8 cellular contexts compared by ENCODE assay signal in the genomic region with DNA sequence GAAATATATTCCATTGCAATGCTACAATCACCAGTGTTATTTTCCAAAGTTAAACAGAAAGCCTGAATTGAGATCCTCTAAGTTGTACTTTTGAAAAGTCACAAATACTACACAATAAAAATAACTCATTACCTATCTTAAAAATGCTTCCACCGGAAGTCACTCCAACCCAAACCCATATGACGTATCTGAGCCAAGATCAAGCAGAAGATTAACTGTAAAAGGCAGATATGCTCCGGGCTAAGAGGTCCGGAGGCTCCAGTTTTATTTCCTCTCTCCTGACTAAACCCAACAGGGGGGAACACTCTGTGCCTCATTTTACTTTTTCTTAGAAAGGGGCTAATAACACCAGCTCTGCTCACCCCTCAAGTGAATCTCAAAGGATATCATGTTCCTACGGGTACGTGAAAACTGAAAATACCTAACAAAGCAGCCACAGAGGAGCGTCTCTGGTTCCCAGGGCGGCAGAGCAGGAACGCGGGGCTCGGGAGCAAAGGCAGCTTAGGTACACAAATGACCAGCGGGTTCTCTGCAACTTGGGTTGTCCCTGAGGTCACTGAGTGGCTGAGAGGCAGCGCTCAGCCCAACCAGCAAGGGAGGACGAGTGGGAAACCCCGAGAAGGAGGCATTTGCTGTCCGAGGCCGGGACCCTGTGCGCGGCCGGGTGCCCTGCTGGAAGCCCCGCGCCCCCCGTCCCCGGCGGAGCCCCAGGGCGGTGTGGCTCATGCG. TPM values are rescaled to one million over a fixed set of nuclear protein-coding genes. Genes with fewer than 3 reads are reported as not detected.
DNase-seq lines count a peak whose midpoint lies in the region; ATAC-seq, FAIRE-seq and TF ChIP-seq lines count a peak whose summit lies in the region.

No MANE protein-coding gene starts in this region.

- peak overlapping the region; percentile 70 for H2AFZ ChIP-seq in GM12878 (ENCODE audit: control insufficient read depth, low read depth, low read length)

- TF ChIP-seq POLR2A in GM12878 (IDR thresholded peaks at IDR 0.05; ENCODE audit: low read depth, low read length): no peak

- DNase-seq in D341Med (ENCODE audit: low spot score) (peak; percentile 48), LNCaP clone FGC (ENCODE audit: low read depth) (no peak), GM12878 (ENCODE audit: low read depth, low spot score) (no peak), immature natural killer cell (peak in 1 of 3 donors; percentile 2), NCI-H1436 (lab: John Stamatoyannopoulos, UW) (no peak)
- peak in 1 of 2 donors; percentile 56 for DNase-seq in stimulated activated effector memory CD8-positive, alpha-beta T cell treated with anti-CD3 and anti-CD28 coated beads, Interleukin-12 subunit alpha, Interleukin-12 subunit beta, amount 100 ng/mL, for 72 hours (ENCODE audit: low spot score in 2 of 2)

- H3K9me3 ChIP-seq in GM12878 (replicated peaks; ENCODE audit: control insufficient read depth, insufficient read depth, low read length): no peaks in the 10 kb centered on the region; the same call in 2 of the 3 replicates

- no peaks in the 10 kb centered on the region for H3K36me3 Mint-ChIP-seq in immature natural killer cell
- no peaks in the 10 kb centered on the region for H3K36me3 Mint-ChIP-seq in stimulated activated effector memory CD8-positive, alpha-beta T cell treated with anti-CD3 and anti-CD28 coated beads, Interleukin-12 subunit alpha, Interleukin-12 subunit beta, amount 100 ng/mL, for 72 hours

- SMC1A ChIA-PET in GM12878 (lab: Charles Lee; ENCODE audit: uncharacterized antibody, unreplicated experiment): interaction anchor here (1.0 to 2.2 kb wide), 4 partner anchors 9 to 105 kb away, joined by 4 to 11 read pairs (median 6); no protein-coding TSS in a partner anchor

- H4K20me1 ChIP-seq in GM12878 (ENCODE audit: control insufficient read depth, insufficient read depth): no peaks in the 10 kb centered on the region; the same call in 1 of the 2 replicates

- RAD21 ChIA-PET in GM12878 (lab: Charles Lee; ENCODE audit: unreplicated experiment): interaction anchor here (0.9 to 2.1 kb wide), 6 partner anchors 9 to 105 kb away, joined by 3 to 9 read pairs (median 5); no protein-coding TSS in a partner anchor

- in situ Hi-C loops in GM12878 (cut with MboI): no loop called here

- peak overlapping the region; percentile 63 for H3K9ac ChIP-seq in GM12878 (ENCODE audit: control insufficient read depth, insufficient read depth, low read length)

- no peak for TF ChIP-seq EP300 in GM12878 (IDR thresholded peaks at IDR 0.05; ENCODE audit: borderline replicate concordance in 1 of 2, control insufficient read depth in 1 of 2, low read depth in 2 of 2, low read length in 2 of 2)

- 9% methylated on average over 20 of the region's 27 CpGs for WGBS in GM12878 (ENCODE audit: insufficient coverage, insufficient replicate concordance, low lambda C conversion rate, missing lambda C conversion rate)

- H3K27ac ChIP-seq in GM12878 (ENCODE audit: control insufficient read depth, insufficient read depth): peak overlapping the region; percentile 34; the same call in 1 of the 2 replicates

- POLR2A ChIA-PET in GM12878 (lab: Charles Lee): interaction anchor here (1.9 to 2.1 kb wide), 2 partner anchors 12 to 151 kb away, joined by 8 read pairs; no protein-coding TSS in a partner anchor

- no peaks in the 10 kb centered on the region for H3K27me3 ChIP-seq in GM12878 (replicated peaks in 1 of 2; ENCODE audit: control insufficient read depth in 2 of 2, insufficient read depth in 2 of 2, low read length in 1 of 2)

- H3K9me3 Mint-ChIP-seq in immature natural killer cell: no peaks in the 10 kb centered on the region
- no peaks in the 10 kb centered on the region for H3K9me3 Mint-ChIP-seq in stimulated activated effector memory CD8-positive, alpha-beta T cell treated with anti-CD3 and anti-CD28 coated beads, Interleukin-12 subunit alpha, Interleukin-12 subunit beta, amount 100 ng/mL, for 72 hours

- H3K79me2 ChIP-seq in GM12878 (ENCODE audit: control insufficient read depth, insufficient read depth, low read length): peaks cover 4% of the 10 kb centered on the region; the same call in 1 of the 2 replicates

- H3K4me3 Mint-ChIP-seq in immature natural killer cell: peak overlapping the region; percentile 84 to 88 (median 84)
- H3K4me3 Mint-ChIP-seq in stimulated activated effector memory CD8-positive, alpha-beta T cell treated with anti-CD3 and anti-CD28 coated beads, Interleukin-12 subunit alpha, Interleukin-12 subunit beta, amount 100 ng/mL, for 72 hours: peak overlapping the region; percentile 82

- H3K4me3 ChIP-seq in LNCaP clone FGC (ENCODE audit: low read depth, low read length) (peak overlapping the region; percentile 60), GM12878 (peak overlapping the region; percentile 91)

- H3K4me1 ChIP-seq in GM12878 (ENCODE audit: control insufficient read depth, insufficient read depth, low read length): peaks cover 2% of the 10 kb centered on the region

- intact Hi-C loops in GM12878 (cut with micrococcal nuclease; ENCODE audit: unreplicated experiment): loop anchor here (5.0 to 10.0 kb wide), 2 partner anchors 88 to 426 kb away; no protein-coding TSS in a partner anchor

- CTCF ChIA-PET in GM12878 (lab: Yijun Ruan, JAX): interaction anchor here (0.6 to 2.9 kb wide), 9 partner anchors 19 to 541 kb away, joined by 3 to 19 read pairs (median 4); no protein-coding TSS in a partner anchor

- FAIRE-seq in GM12878 (lab: Jason Lieb, UNC): peak; percentile 64

- peak; percentile 14 for ATAC-seq in GM21367 (IDR thresholded peaks at IDR 0.05; ENCODE audit: unreplicated experiment)
- peak; percentile 56 for ATAC-seq in GM12878
- ATAC-seq in stimulated activated effector memory CD8-positive, alpha-beta T cell treated with anti-CD3 and anti-CD28 coated beads, Interleukin-12 subunit alpha, Interleukin-12 subunit beta, amount 100 ng/mL, for 72 hours: no peak
- no peak for ATAC-seq in HG02678 (IDR thresholded peaks at IDR 0.05; ENCODE audit: unreplicated experiment)

- H3K36me3 ChIP-seq in GM12878 (ENCODE audit: control insufficient read depth in 2 of 2, insufficient read depth in 2 of 2, low read length in 1 of 2): no peaks in the 10 kb centered on the region; a peak in 1 of 4 replicates

- TF ChIP-seq CTCF in LNCaP clone FGC (IDR thresholded peaks at IDR 0.05; ENCODE audit: control insufficient read depth, extremely low read depth, insufficient read depth) (no peak), GM12878 (IDR thresholded peaks at IDR 0.05 in 2 of 3, conservative IDR thresholded peaks at IDR 0.05 in 1 of 3; ENCODE audit: control insufficient read depth in 2 of 3, extremely low read depth in 1 of 3, insufficient read depth in 1 of 3, low read depth in 3 of 3, low read length in 3 of 3) (no peak)

- peaks cover 3 to 10% (median 6%) of the 10 kb centered on the region in 3 donors for H3K27me3 Mint-ChIP-seq in immature natural killer cell (ENCODE audit: low read depth in 3 of 3)

- no TSS peak for BruUV-seq in GM12878 (replicated peaks; lab: Mats Ljungman, UMichigan)

- peak overlapping the region; percentile 82 for H3K4me2 ChIP-seq in GM12878 (ENCODE audit: control insufficient read depth, insufficient read depth)

- no peak for TF ChIP-seq RAD21 in GM12878 (IDR thresholded peaks at IDR 0.05; ENCODE audit: insufficient read depth, low read depth, low read length)

- H3K4me1 Mint-ChIP-seq in immature natural killer cell: peaks cover 14 to 20% of the 10 kb centered on the region in 2 donors
- H3K4me1 Mint-ChIP-seq in stimulated activated effector memory CD8-positive, alpha-beta T cell treated with anti-CD3 and anti-CD28 coated beads, Interleukin-12 subunit alpha, Interleukin-12 subunit beta, amount 100 ng/mL, for 72 hours: peaks cover 20% of the 10 kb centered on the region

- peak overlapping the region in 1 of 6 donors; percentile 8 for H3K27ac Mint-ChIP-seq in immature natural killer cell
- no peak overlapping the region for H3K27ac Mint-ChIP-seq in stimulated activated effector memory CD8-positive, alpha-beta T cell treated with anti-CD3 and anti-CD28 coated beads, Interleukin-12 subunit alpha, Interleukin-12 subunit beta, amount 100 ng/mL, for 72 hours

RNA-seq across cellular contexts. Expression of gene RAB20, which starts 0.8 kb away (rescaled TPM):
- total RNA-seq in GM12878 (2013; cell fraction: nucleolus; rRNA removed): 24.9 and 25.2 TPM in 2 replicates
- total RNA-seq in GM12878 (2014; rRNA removed) (14.6 and 18.2 TPM in 2 replicates), GM12878 (2014; rRNA removed; fragmentation: Illumina TruSeq; extraction: Trizol) (7.8 and 8.7 TPM in 2 replicates), GM12878 (2021) (13.1 and 13.6 TPM in 2 replicates)
- polyA plus RNA-seq in GM12878 (2011; ENCODE audit: low read depth): 12.5 TPM
- polyA plus RNA-seq in GM12878 (2011; rRNA removed) (24.8 and 33.1 TPM in 2 replicates), GM12878 (2014; fragmentation: Illumina TruSeq; extraction: Trizol) (5.0 and 7.2 TPM in 2 replicates), GM12878 (2014; fragmentation: Nextera tagmentation; extraction: Ambion mirVana) (1 to 10 TPM in 1 of 2 experiments, under 1 TPM in 1; 0.48 to 2.1 TPM), GM12878 (2014; rRNA removed) (14.7 and 14.8 TPM in 2 replicates), GM12878 (2016; fragmentation: Nextera tagmentation; extraction: Ambion mirVana) (10 to 100 TPM in 1 of 2 experiments, 1 to 10 TPM in 1; 8.4 to 10.6 TPM), immature natural killer cell (1 to 10 TPM in 1 of 3 donors, under 1 TPM in 2; 0.39 to 2.7 (median 0.52) TPM)
- polyA plus RNA-seq in GM12878 (2011; cell fraction: cytosol; rRNA removed): 39.6 and 42.9 TPM in 2 replicates
- 20.8 and 21.8 TPM in 2 replicates for polyA plus RNA-seq in GM12878 (2011; cell fraction: nucleus; rRNA removed)
- polyA plus RNA-seq in GM12878 (2012): 19.4 and 23.2 TPM in 2 replicates
- 17.3 and 23.7 TPM in 2 replicates for polyA minus RNA-seq in GM12878 (2011; rRNA and poly(A)+ RNA removed)
- 8.3 and 8.4 TPM in 2 replicates for polyA minus RNA-seq in GM12878 (2011; cell fraction: cytosol; rRNA and poly(A)+ RNA removed)
- 5.3 and 8.8 TPM in 2 replicates for polyA minus RNA-seq in GM12878 (2011; cell fraction: nucleus; rRNA and poly(A)+ RNA removed)

RNA-seq across cellular contexts. Expression of gene NAXD, which starts 54.6 kb away (rescaled TPM):
- total RNA-seq in GM12878 (2013; cell fraction: nucleolus; rRNA removed): 25.4 and 28.9 TPM in 2 replicates
- total RNA-seq in GM12878 (2014; rRNA removed): 16.9 and 18.2 TPM in 2 replicates
- total RNA-seq in GM12878 (2014; rRNA removed; fragmentation: Illumina TruSeq; extraction: Trizol): 16.1 and 16.6 TPM in 2 replicates
- total RNA-seq in GM12878 (2021): 30.0 and 30.2 TPM in 2 replicates
- 19.1 TPM for polyA plus RNA-seq in GM12878 (2011; ENCODE audit: low read depth)
- 29.3 and 36.2 TPM in 2 replicates for polyA plus RNA-seq in GM12878 (2011; rRNA removed)
- polyA plus RNA-seq in GM12878 (2011; cell fraction: cytosol; rRNA removed): 45.5 and 48.5 TPM in 2 replicates
- polyA plus RNA-seq in GM12878 (2011; cell fraction: nucleus; rRNA removed): 114 and 132 TPM in 2 replicates
- 28.7 and 29.0 TPM in 2 replicates for polyA plus RNA-seq in GM12878 (2012)
- 12.8 and 18.2 TPM in 2 replicates for polyA plus RNA-seq in GM12878 (2014; fragmentation: Illumina TruSeq; extraction: Trizol)
- 1 to 10 TPM; 1.5 to 5.0 TPM for polyA plus RNA-seq in GM12878 (2014; fragmentation: Nextera tagmentation; extraction: Ambion mirVana)
- polyA plus RNA-seq in GM12878 (2014; rRNA removed): 29.3 and 30.3 TPM in 2 replicates
- polyA plus RNA-seq in GM12878 (2016; fragmentation: Nextera tagmentation; extraction: Ambion mirVana): 10 to 100 TPM; 32.4 to 33.5 TPM
- 23.6 and 25.9 TPM in 2 replicates for polyA minus RNA-seq in GM12878 (2011; rRNA and poly(A)+ RNA removed)
- 7.1 and 8.9 TPM in 2 replicates for polyA minus RNA-seq in GM12878 (2011; cell fraction: cytosol; rRNA and poly(A)+ RNA removed)
- 14.1 and 18.4 TPM in 2 replicates for polyA minus RNA-seq in GM12878 (2011; cell fraction: nucleus; rRNA and poly(A)+ RNA removed)
- 10 to 100 TPM in 1 of 3 donors, 1 to 10 TPM in 2; 4.4 to 13.4 (median 7.7) TPM for polyA plus RNA-seq in immature natural killer cell

Comparison
In these comparisons a context has a peak if more than half of its experiments do, and no peak if none do; other contexts are left out.
1. ATAC-seq: peak in GM21367 (single experiment) and GM12878 (single experiment); none in stimulated activated effector memory CD8-positive, alpha-beta T cell treated with anti-CD3 and anti-CD28 coated beads, Interleukin-12 subunit alpha, Interleukin-12 subunit beta, amount 100 ng/mL, for 72 hours (single experiment) and HG02678 (single experiment).